8 cellular contexts compared by ENCODE assay signal in genomic region chr1:174159253-174160108, GRCh38. TPM values are rescaled to one million over a fixed set of nuclear protein-coding genes. Genes with fewer than 3 reads are reported as not detected.
DNase-seq lines count a peak whose midpoint lies in the region; ATAC-seq and TF ChIP-seq lines count a peak whose summit lies in the region.

RABGAP1L (plus strand) TSS chr1:174159520.

- peak within 1 kb of the TSS; percentile 97 for H3K27ac ChIP-seq in Panc1 (ENCODE audit: low read length)
- peak within 1 kb of the TSS; percentile 87 to 95 for H3K27ac ChIP-seq in esophagus (ENCODE audit: low read depth in 2 of 2, low read length in 1 of 2)

- H3K9me3 ChIP-seq in Panc1 (ENCODE audit: control insufficient read depth, insufficient read depth, low read depth, low read length) = no peaks in the 10 kb centered on the region
- no peaks in the 10 kb centered on the region for H3K9me3 ChIP-seq in esophagus (ENCODE audit: control insufficient read depth in 2 of 2, insufficient read depth in 1 of 2, low read depth in 1 of 2, low read length in 1 of 2)
- H3K9me3 ChIP-seq in mucosa of stomach (ENCODE audit: control insufficient read depth, low read length) = no peaks in the 10 kb centered on the region

- BruUV-seq in Panc1 (replicated peaks; lab: Mats Ljungman, UMichigan) = no TSS peak

- peak within 1 kb of the TSS; percentile 59 for H3K9ac ChIP-seq in mucosa of stomach (ENCODE audit: low read length)

- TF ChIP-seq CTCF in Panc1 (IDR thresholded peaks at IDR 0.05) = no peak

- WGBS in esophagus, 2 donors = 0 to 1% methylated on average over 60 to 97 of the region's 97 CpGs

- ATAC-seq in GM21723 (IDR thresholded peaks at IDR 0.05; ENCODE audit: unreplicated experiment) (peak; percentile 63), Panc1 (peak; percentile 97)
- ATAC-seq in activated T-cell treated with anti-CD3 and anti-CD28 coated beads, Interleukin-2, amount 50 U/mL, for 4 hours = peak; percentile 84 to 87

- H3K4me1 ChIP-seq in Panc1 (ENCODE audit: control insufficient read depth, insufficient read depth, low read length) (peaks cover 12% of the 10 kb centered on the region; the same call in 1 of the 2 replicates), esophagus (ENCODE audit: control insufficient read depth in 2 of 2, insufficient read depth in 2 of 2, low read length in 1 of 2) (peaks cover 0 to 2% of the 10 kb centered on the region in 2 donors), mucosa of stomach (ENCODE audit: control insufficient read depth, insufficient read depth, low read length) (no peaks in the 10 kb centered on the region)

- H3K27me3 Mint-ChIP-seq in activated T-cell treated with anti-CD3 and anti-CD28 coated beads, Interleukin-2, amount 50 U/mL, for 4 hours (ENCODE audit: low read depth) = no peaks in the 10 kb centered on the region

- no peaks in the 10 kb centered on the region for H3K36me3 Mint-ChIP-seq in activated T-cell treated with anti-CD3 and anti-CD28 coated beads, Interleukin-2, amount 50 U/mL, for 4 hours (ENCODE audit: insufficient read depth)

- H3K4me3 Mint-ChIP-seq in activated T-cell treated with anti-CD3 and anti-CD28 coated beads, Interleukin-2, amount 50 U/mL, for 4 hours = peak within 1 kb of the TSS; percentile 89

- H3K36me3 ChIP-seq in Panc1 (ENCODE audit: control insufficient read depth, insufficient read depth, low read length) (no peaks in the 10 kb centered on the region), esophagus (ENCODE audit: control insufficient read depth in 2 of 2, insufficient read depth in 2 of 2, low read length in 1 of 2) (no peaks in the 10 kb centered on the region), mucosa of stomach (ENCODE audit: control insufficient read depth, insufficient read depth, low read length) (no peaks in the 10 kb centered on the region)

- H3K9me3 Mint-ChIP-seq in activated T-cell treated with anti-CD3 and anti-CD28 coated beads, Interleukin-2, amount 50 U/mL, for 4 hours = no peaks in the 10 kb centered on the region

- POLR2A ChIA-PET in Panc1 (lab: Charles Lee) = no interaction called here

- intact Hi-C loops in Panc1 (cut with micrococcal nuclease; ENCODE audit: unreplicated experiment) = no loop called here

- CTCF ChIA-PET in Panc1 (lab: Charles Lee) = no interaction called here

- H3K27me3 ChIP-seq in Panc1 (ENCODE audit: control insufficient read depth, insufficient read depth, low read length) = no peaks in the 10 kb centered on the region
- H3K27me3 ChIP-seq in esophagus (ENCODE audit: control insufficient read depth in 1 of 2, insufficient read depth in 2 of 2, low read length in 2 of 2) = no peaks in the 10 kb centered on the region
- H3K27me3 ChIP-seq in mucosa of stomach (ENCODE audit: control insufficient read depth, insufficient read depth, low read length) = no peaks in the 10 kb centered on the region

- H3K4me1 Mint-ChIP-seq in activated T-cell treated with anti-CD3 and anti-CD28 coated beads, Interleukin-2, amount 50 U/mL, for 4 hours (ENCODE audit: low read depth) = peaks cover 64% of the 10 kb centered on the region

- in situ Hi-C loops in Panc1 (cut with HindIII; ENCODE audit: low pct_unique_long_range_greater_than_20kb, low sequenced_read_pairs) = no loop called here

- H3K4me3 ChIP-seq in Panc1 (ENCODE audit: low read depth in 2 of 2, low read length in 2 of 2) (peak within 1 kb of the TSS; percentile 65 to 93), esophagus (ENCODE audit: low read depth in 1 of 2, low read length in 2 of 2) (peak within 1 kb of the TSS; percentile 85 to 97), mucosa of stomach (ENCODE audit: low read length) (peak within 1 kb of the TSS; percentile 92)

- peak; percentile 97 for DNase-seq in DMS153 treated with DMSO at 0.1 percent for 48 hours (lab: John Stamatoyannopoulos, UW; ENCODE audit: unreplicated experiment)
- peak; percentile 83 for DNase-seq in KG1 (lab: John Stamatoyannopoulos, UW)
- peak; percentile 54 for DNase-seq in Panc1 (ENCODE audit: low read depth, low spot score)
- peak; percentile 91 for DNase-seq in activated T-cell treated with anti-CD3 and anti-CD28 coated beads, Interleukin-2, amount 50 U/mL, for 4 hours
- DNase-seq in stimulated activated CD8-positive, alpha-beta memory T cell treated with anti-CD3 and anti-CD28 coated beads, Interleukin-4, amount 100 ng/mL, for 48 hours = peak; percentile 91

RNA-seq across cellular contexts. Expression of gene RABGAP1L, which starts in this region (rescaled TPM):
- 37.0 TPM for total RNA-seq in Panc1 (2021; ENCODE audit: unreplicated experiment)
- polyA plus RNA-seq in Panc1 (2012; ENCODE audit: insufficient read length) = 13.0 TPM
- 10 to 100 TPM; 16.9 to 23.2 (median 22.3) TPM for total RNA-seq in activated T-cell treated with anti-CD3 and anti-CD28 coated beads, Interleukin-2, amount 50 U/mL, for 4 hours
- polyA plus RNA-seq in esophagus = 10 to 100 TPM in 1 of 2 donors, 1 to 10 TPM in 1; 9.2 to 13.0 TPM

Comparison
In these comparisons a context has a peak if more than half of its experiments do, and no peak if none do; other contexts are left out.
1. Peak in every context shown above with its lines: DNase-seq, ATAC-seq, H3K4me3 ChIP-seq and H3K27ac ChIP-seq.